In genomic region chr1:175005085-175005783, GRCh38 we compare ENCODE assay signal across 19 cellular contexts. TPM values are rescaled to one million over a fixed set of nuclear protein-coding genes. Genes with fewer than 3 reads are reported as not detected.
DNase-seq lines count a peak whose midpoint lies in the region; ATAC-seq and TF ChIP-seq lines count a peak whose summit lies in the region.
"Had no signal": no experiment of that assay in that cellular context is flagged by ENCODE, and none has a peak within 500 bp of the region (broad histone marks: within the 10 kb centered on the region; RNA-seq: fewer than 3 reads in every experiment).

No MANE protein-coding gene starts in this region.

- H2BK5ac ChIP-seq in trophoblast cell (ENCODE audit: low read depth, low read length, poor library complexity): no peak overlapping the region

- H3K9me2 ChIP-seq in Loucy (replicated peaks; ENCODE audit: low read depth, low read length): no peaks in the 10 kb centered on the region

- peak overlapping the region; percentile 10 for H3K4me3 Mint-ChIP-seq in natural killer cell treated with Interleukin-12 subunit alpha and Interleukin-12 subunit beta and Interleukin-15 and Interleukin-18, amount 100 ng/mL, for 72 hours
- H3K4me3 Mint-ChIP-seq in natural killer cell: no peak overlapping the region
- H3K4me3 Mint-ChIP-seq: activated CD4-positive, alpha-beta T cell treated with anti-CD3 and anti-CD28 coated beads, Interleukin-2, amount 10 ng/mL, durations not matched to agents 7 days and 5 days; nephron progenitor cell had no signal

- no peak overlapping the region for H4K12ac ChIP-seq in trophoblast cell (ENCODE audit: low read depth, low read length)

- no peak overlapping the region for H4K91ac ChIP-seq in trophoblast cell (ENCODE audit: low read depth, low read length)

- H3K4me1 ChIP-seq in Loucy (ENCODE audit: insufficient read depth, low read length, poor library complexity, severe bottlenecking) (peaks cover 59% of the 10 kb centered on the region), trophoblast cell (ENCODE audit: control insufficient read depth in 1 of 2, insufficient read depth in 2 of 2, low read length in 2 of 2) (no peaks in the 10 kb centered on the region), sigmoid colon (peaks cover 0 to 35% (median 21%) of the 10 kb centered on the region in 4 donors)
- H3K4me1 ChIP-seq: prostate gland had no signal

- no peak overlapping the region for H2AFZ ChIP-seq in Loucy (ENCODE audit: low read length)
- H2AFZ ChIP-seq in trophoblast cell (ENCODE audit: insufficient read depth, low read length, poor library complexity): no peak overlapping the region

- peaks cover 51% of the 10 kb centered on the region for H3K36me3 ChIP-seq in Loucy (ENCODE audit: insufficient read depth, low read length)
- H3K36me3 ChIP-seq in trophoblast cell (ENCODE audit: control insufficient read depth in 1 of 2, insufficient read depth in 2 of 2, low read length in 2 of 2): peaks cover 6 to 15% of the 10 kb centered on the region in 2 experiments
- peaks cover 0 to 39% (median 25%) of the 10 kb centered on the region in 4 donors for H3K36me3 ChIP-seq in sigmoid colon
- H3K36me3 ChIP-seq: prostate gland had no signal

- no peak overlapping the region for H2BK12ac ChIP-seq in trophoblast cell (ENCODE audit: low read length)

- H3K27ac ChIP-seq in trophoblast cell (ENCODE audit: low read depth, low read length) (no peak overlapping the region), sigmoid colon (no peak overlapping the region)
- H3K27ac ChIP-seq: prostate gland, transverse colon had no signal

- peaks cover 2% of the 10 kb centered on the region for H3K79me1 ChIP-seq in trophoblast cell (ENCODE audit: low read length)

- H3K9ac ChIP-seq in Loucy (ENCODE audit: low read depth, low read length, poor library complexity, severe bottlenecking) (peak overlapping the region; percentile 29), trophoblast cell (ENCODE audit: low read length) (no peak overlapping the region)

- TF ChIP-seq EP300 in sigmoid colon (IDR thresholded peaks at IDR 0.05): no peak

- H4K8ac ChIP-seq in trophoblast cell (ENCODE audit: low read depth, low read length): no peak overlapping the region

- H2AK5ac ChIP-seq in trophoblast cell (ENCODE audit: low read length): no peak overlapping the region

- no peaks in the 10 kb centered on the region for H3K9me3 ChIP-seq in Loucy (ENCODE audit: insufficient read depth, low read depth, low read length)
- no peaks in the 10 kb centered on the region for H3K9me3 ChIP-seq in trophoblast cell (ENCODE audit: insufficient read depth, low read depth, low read length)
- H3K9me3 ChIP-seq in sigmoid colon: no peaks in the 10 kb centered on the region
- H3K9me3 ChIP-seq: prostate gland, transverse colon had no signal

- peak overlapping the region; percentile 91 for H3K4me2 ChIP-seq in Loucy (ENCODE audit: low read depth, low read length, poor library complexity, severe bottlenecking)
- H3K4me2 ChIP-seq in trophoblast cell (ENCODE audit: low read length): no peak overlapping the region

- H3K14ac ChIP-seq in trophoblast cell (ENCODE audit: low read length): no peak overlapping the region

- intact Hi-C loops in natural killer cell (cut with micrococcal nuclease): no loop called here
- intact Hi-C loops in sigmoid colon (cut with DNase I): no loop called here

- H3K27me3 Mint-ChIP-seq in natural killer cell treated with Interleukin-12 subunit alpha and Interleukin-12 subunit beta and Interleukin-15 and Interleukin-18, amount 100 ng/mL, for 72 hours: no peaks in the 10 kb centered on the region
- H3K27me3 Mint-ChIP-seq in natural killer cell (ENCODE audit: low read depth in 2 of 2): no peaks in the 10 kb centered on the region
- H3K27me3 Mint-ChIP-seq: activated CD4-positive, alpha-beta T cell treated with anti-CD3 and anti-CD28 coated beads, Interleukin-2, amount 10 ng/mL, durations not matched to agents 7 days and 5 days had no signal

- H3K18ac ChIP-seq in trophoblast cell (ENCODE audit: low read length): no peak overlapping the region

- H3F3A ChIP-seq in Loucy (ENCODE audit: low read depth): no peaks in the 10 kb centered on the region

- H3K27ac Mint-ChIP-seq in natural killer cell treated with Interleukin-12 subunit alpha and Interleukin-12 subunit beta and Interleukin-15 and Interleukin-18, amount 100 ng/mL, for 72 hours: peak overlapping the region; percentile 14 to 43
- no peak overlapping the region for H3K27ac Mint-ChIP-seq in natural killer cell
- H3K27ac Mint-ChIP-seq: activated CD4-positive, alpha-beta T cell treated with anti-CD3 and anti-CD28 coated beads, Interleukin-2, amount 10 ng/mL, durations not matched to agents 7 days and 5 days had no signal

- no peaks in the 10 kb centered on the region for H3K27me3 ChIP-seq in Loucy (ENCODE audit: insufficient read depth, low read length, poor library complexity, severe bottlenecking)
- H3K27me3 ChIP-seq in trophoblast cell (ENCODE audit: insufficient read depth, low read length): no peaks in the 10 kb centered on the region
- no peaks in the 10 kb centered on the region for H3K27me3 ChIP-seq in sigmoid colon
- H3K27me3 ChIP-seq: transverse colon had no signal

- H3K36me3 Mint-ChIP-seq in natural killer cell treated with Interleukin-12 subunit alpha and Interleukin-12 subunit beta and Interleukin-15 and Interleukin-18, amount 100 ng/mL, for 72 hours: peaks cover 21% of the 10 kb centered on the region
- H3K36me3 Mint-ChIP-seq in natural killer cell: no peaks in the 10 kb centered on the region

- H3K23ac ChIP-seq in trophoblast cell (ENCODE audit: low read length): no peak overlapping the region

- no peaks in the 10 kb centered on the region for H3K9me3 Mint-ChIP-seq in natural killer cell treated with Interleukin-12 subunit alpha and Interleukin-12 subunit beta and Interleukin-15 and Interleukin-18, amount 100 ng/mL, for 72 hours
- no peaks in the 10 kb centered on the region for H3K9me3 Mint-ChIP-seq in natural killer cell
- H3K9me3 Mint-ChIP-seq: activated CD4-positive, alpha-beta T cell treated with anti-CD3 and anti-CD28 coated beads, Interleukin-2, amount 10 ng/mL, durations not matched to agents 7 days and 5 days; nephron progenitor cell had no signal

- no peak overlapping the region for H2BK120ac ChIP-seq in trophoblast cell (ENCODE audit: insufficient read depth, low read length, poor library complexity)

- peaks cover 85% of the 10 kb centered on the region for H3K79me2 ChIP-seq in Loucy (ENCODE audit: insufficient read depth, low read length)
- H3K79me2 ChIP-seq in trophoblast cell (ENCODE audit: control insufficient read depth, insufficient read depth, low read length, poor library complexity): peaks cover 9% of the 10 kb centered on the region

- no peak for ATAC-seq in natural killer cell treated with Interleukin-12 subunit alpha and Interleukin-12 subunit beta and Interleukin-15 and Interleukin-18, amount 100 ng/mL, for 72 hours
- ATAC-seq in natural killer cell: no peak

- H3K4ac ChIP-seq in trophoblast cell (ENCODE audit: low read depth, low read length): peak overlapping the region; percentile 27

- no CpG with 5 or more reads among the region's 8 CpGs for whole genome bisulfite sequencing in trophoblast cell (ENCODE audit: extremely low coverage, insufficient coverage, insufficient read length)
- WGBS in sigmoid colon, 2 donors: 91 to 92% methylated on average over 8 of the region's 8 CpGs

- no peak for TF ChIP-seq CTCF in natural killer cell (IDR thresholded peaks at IDR 0.05)
- no peak for TF ChIP-seq CTCF in Loucy (conservative IDR thresholded peaks at IDR 0.05; ENCODE audit: low read length)
- no peak for TF ChIP-seq CTCF in foreskin fibroblast (IDR thresholded peaks at IDR 0.05; ENCODE audit: low read depth, low read length)
- no peak for TF ChIP-seq CTCF in sigmoid colon (IDR thresholded peaks at IDR 0.05)

- H3K4me3 ChIP-seq in Loucy (ENCODE audit: low read length, poor library complexity, severe bottlenecking) (peak overlapping the region; percentile 35), trophoblast cell (ENCODE audit: low read depth, low read length) (no peak overlapping the region), foreskin fibroblast (ENCODE audit: low read depth in 1 of 2, low read length in 2 of 2) (no peak overlapping the region), sigmoid colon (no peak overlapping the region)
- H3K4me3 ChIP-seq: prostate gland, transverse colon had no signal

- no peak for TF ChIP-seq POLR2A in sigmoid colon (IDR thresholded peaks at IDR 0.05)

- no peak for DNase-seq in natural killer cell treated with Interleukin-12 subunit alpha and Interleukin-12 subunit beta and Interleukin-15 and Interleukin-18, amount 100 ng/mL, for 72 hours (ENCODE audit: low spot score)
- DNase-seq in natural killer cell (no peak), amniotic epithelial cell (ENCODE audit: low read depth) (peak; percentile 73), trophoblast cell (no peak), foreskin fibroblast (no peak), sigmoid colon (no peak), RPMI8226 (no peak)
- DNase-seq: activated CD4-positive, alpha-beta T cell treated with anti-CD3 and anti-CD28 coated beads, Interleukin-2, amount 10 ng/mL, durations not matched to agents 7 days and 5 days; activated gamma-delta T cell; effector CD4-positive, alpha-beta T cell; mesenchymal stem cell; NCI-H1930; NCI-H510A; nephron progenitor cell; SIG-M5; small intestine; transverse colon had no signal

- peaks cover 81% of the 10 kb centered on the region for H4K20me1 ChIP-seq in Loucy (ENCODE audit: insufficient read depth, low read length, poor library complexity, severe bottlenecking)

- peaks cover 45 to 47% of the 10 kb centered on the region in 2 donors for H3K4me1 Mint-ChIP-seq in natural killer cell treated with Interleukin-12 subunit alpha and Interleukin-12 subunit beta and Interleukin-15 and Interleukin-18, amount 100 ng/mL, for 72 hours (ENCODE audit: low read depth in 2 of 2)
- H3K4me1 Mint-ChIP-seq in natural killer cell: peaks cover 35 to 43% of the 10 kb centered on the region in 2 donors

RNA-seq across cellular contexts. Expression of gene CACYBP, which starts 5.5 kb away (rescaled TPM):
- total RNA-seq in natural killer cell treated with Interleukin-12 subunit alpha and Interleukin-12 subunit beta and Interleukin-15 and Interleukin-18, amount 100 ng/mL, for 72 hours: 100 to 1,000 TPM; 199 to 288 TPM
- total RNA-seq in natural killer cell (10 to 100 TPM; 43.8 to 55.4 (median 51.9) TPM), sigmoid colon (100 to 1,000 TPM in 1 of 4 donors, 10 to 100 TPM in 3; 41.3 to 107 (median 85.7) TPM)
- polyA plus RNA-seq in trophoblast cell (2013): 77.9 and 79.7 TPM in 2 replicates
- 10 to 100 TPM; 75.7 to 87.1 (median 77.2) TPM for polyA plus RNA-seq in sigmoid colon

RNA-seq across cellular contexts. Expression of gene MRPS14, which starts 18.0 kb away (rescaled TPM):
- 10 to 100 TPM; 23.9 to 34.7 TPM for total RNA-seq in natural killer cell treated with Interleukin-12 subunit alpha and Interleukin-12 subunit beta and Interleukin-15 and Interleukin-18, amount 100 ng/mL, for 72 hours
- total RNA-seq in natural killer cell: 10 to 100 TPM; 11.5 to 13.2 (median 12.0) TPM
- polyA plus RNA-seq in trophoblast cell (2013): 43.3 and 44.2 TPM in 2 replicates
- total RNA-seq in sigmoid colon: 10 to 100 TPM; 17.5 to 36.0 (median 24.3) TPM
- polyA plus RNA-seq in sigmoid colon: 10 to 100 TPM; 25.2 to 28.9 (median 28.7) TPM

Comparison
In these comparisons a context has a peak if more than half of its experiments do, and no peak if none do; other contexts are left out.
1. H3K27ac Mint-ChIP-seq: peak in natural killer cell treated with Interleukin-12 subunit alpha and Interleukin-12 subunit beta and Interleukin-15 and Interleukin-18, amount 100 ng/mL, for 72 hours (2 of 2); none in natural killer cell (0 of 2).